Comparison of ENCODE assay signal across 12 cellular contexts in genomic region chr10:9010093-9010492, GRCh38.
DNase-seq lines count a peak whose midpoint lies in the region; ATAC-seq lines count a peak whose summit lies in the region.
"Had no signal": no experiment of that assay in that cellular context is flagged by ENCODE, and none has a peak within 500 bp of the region (broad histone marks: within the 10 kb centered on the region; RNA-seq: fewer than 3 reads in every experiment).

No MANE protein-coding gene starts in this region.

- peak overlapping the region; percentile 43 for H3K27ac Mint-ChIP-seq in activated CD8-positive, alpha-beta memory T cell treated with anti-CD3 and anti-CD28 coated beads, Interleukin-2, amount 10 ng/mL, durations not matched to agents 7 days and 5 days
- H3K27ac Mint-ChIP-seq in activated naive CD8-positive, alpha-beta T cell treated with anti-CD3 and anti-CD28 coated beads, Interleukin-2, amount 50 U/mL, for 24 hours, result peak overlapping the region; percentile 88

- no peaks in the 10 kb centered on the region for H3K9me3 Mint-ChIP-seq in activated CD8-positive, alpha-beta memory T cell treated with anti-CD3 and anti-CD28 coated beads, Interleukin-2, amount 10 ng/mL, durations not matched to agents 7 days and 5 days (ENCODE audit: low read depth)
- peaks cover 5% of the 10 kb centered on the region for H3K9me3 Mint-ChIP-seq in activated naive CD8-positive, alpha-beta T cell treated with anti-CD3 and anti-CD28 coated beads, Interleukin-2, amount 50 U/mL, for 24 hours

- DNase-seq in activated CD8-positive, alpha-beta memory T cell treated with anti-CD3 and anti-CD28 coated beads, Interleukin-2, amount 10 ng/mL, durations not matched to agents 7 days and 5 days, result no peak
- no peak for DNase-seq in activated CD8-positive, alpha-beta memory T cell treated with anti-CD3 and anti-CD28 coated beads, Interleukin-2, amount 50 U/mL, for 48 hours
- peak in 3 of 5 donors; percentile 5 to 67 (median 41) for DNase-seq in T-helper 1 cell
- no peak for DNase-seq in activated naive CD8-positive, alpha-beta T cell treated with anti-CD3 and anti-CD28 coated beads, Interleukin-2, amount 50 U/mL, for 24 hours
- peak; percentile 14 to 41 for DNase-seq in stimulated activated CD4-positive, alpha-beta T cell treated with anti-CD3 and anti-CD28 coated beads, Interleukin-4, amount 100 ng/mL, for 4 hours
- DNase-seq: DMS 273 treated with DMSO at 0.1 percent for 48 hours, heart right ventricle, lower lobe of right lung, SW 1271 had no signal

- peaks cover 3% of the 10 kb centered on the region for H3K27me3 Mint-ChIP-seq in activated CD8-positive, alpha-beta memory T cell treated with anti-CD3 and anti-CD28 coated beads, Interleukin-2, amount 10 ng/mL, durations not matched to agents 7 days and 5 days
- no peaks in the 10 kb centered on the region for H3K27me3 Mint-ChIP-seq in activated naive CD8-positive, alpha-beta T cell treated with anti-CD3 and anti-CD28 coated beads, Interleukin-2, amount 50 U/mL, for 24 hours

- ATAC-seq in activated CD8-positive, alpha-beta memory T cell treated with anti-CD3 and anti-CD28 coated beads, Interleukin-2, amount 10 ng/mL, durations not matched to agents 7 days and 5 days, result peak; percentile 55
- peak; percentile 67 for ATAC-seq in activated naive CD8-positive, alpha-beta T cell treated with anti-CD3 and anti-CD28 coated beads, Interleukin-2, amount 50 U/mL, for 24 hours
- ATAC-seq in GM18511 (IDR thresholded peaks at IDR 0.05; ENCODE audit: unreplicated experiment) (no peak), HG02840 (IDR thresholded peaks at IDR 0.05; ENCODE audit: low FRiP score, unreplicated experiment) (no peak), GM19035 (IDR thresholded peaks at IDR 0.05; ENCODE audit: unreplicated experiment) (no peak)
- ATAC-seq: heart right ventricle, lower lobe of right lung had no signal

- peaks cover 12% of the 10 kb centered on the region for H3K4me1 Mint-ChIP-seq in activated CD8-positive, alpha-beta memory T cell treated with anti-CD3 and anti-CD28 coated beads, Interleukin-2, amount 10 ng/mL, durations not matched to agents 7 days and 5 days
- H3K4me1 Mint-ChIP-seq in activated naive CD8-positive, alpha-beta T cell treated with anti-CD3 and anti-CD28 coated beads, Interleukin-2, amount 50 U/mL, for 24 hours, result peaks cover 83% of the 10 kb centered on the region

- no peaks in the 10 kb centered on the region for H3K36me3 Mint-ChIP-seq in activated CD8-positive, alpha-beta memory T cell treated with anti-CD3 and anti-CD28 coated beads, Interleukin-2, amount 10 ng/mL, durations not matched to agents 7 days and 5 days
- peaks cover 10% of the 10 kb centered on the region for H3K36me3 Mint-ChIP-seq in activated naive CD8-positive, alpha-beta T cell treated with anti-CD3 and anti-CD28 coated beads, Interleukin-2, amount 50 U/mL, for 24 hours (ENCODE audit: low read depth)

- CTCF ChIA-PET in activated CD8-positive, alpha-beta memory T cell treated with anti-CD3 and anti-CD28 coated beads, Interleukin-2, amount 10 ng/mL, durations not matched to agents 7 days and 5 days (lab: Charles Lee), result no interaction called here

- H3K4me3 Mint-ChIP-seq in activated CD8-positive, alpha-beta memory T cell treated with anti-CD3 and anti-CD28 coated beads, Interleukin-2, amount 10 ng/mL, durations not matched to agents 7 days and 5 days, result no peak overlapping the region
- H3K4me3 Mint-ChIP-seq in activated naive CD8-positive, alpha-beta T cell treated with anti-CD3 and anti-CD28 coated beads, Interleukin-2, amount 50 U/mL, for 24 hours, result peak overlapping the region; percentile 40

Comparison
In these comparisons a context has a peak if more than half of its experiments do, and no peak if none do; other contexts are left out.
1. ATAC-seq: peak in activated CD8-positive, alpha-beta memory T cell treated with anti-CD3 and anti-CD28 coated beads, Interleukin-2, amount 10 ng/mL, durations not matched to agents 7 days and 5 days (single experiment) and activated naive CD8-positive, alpha-beta T cell treated with anti-CD3 and anti-CD28 coated beads, Interleukin-2, amount 50 U/mL, for 24 hours (single experiment); none in GM18511 (single experiment), HG02840 (single experiment) and GM19035 (single experiment).
2. DNase-seq: peak in T-helper 1 cell (3 of 5) and stimulated activated CD4-positive, alpha-beta T cell treated with anti-CD3 and anti-CD28 coated beads, Interleukin-4, amount 100 ng/mL, for 4 hours (2 of 2); none in activated CD8-positive, alpha-beta memory T cell treated with anti-CD3 and anti-CD28 coated beads, Interleukin-2, amount 10 ng/mL, durations not matched to agents 7 days and 5 days (single experiment), activated CD8-positive, alpha-beta memory T cell treated with anti-CD3 and anti-CD28 coated beads, Interleukin-2, amount 50 U/mL, for 48 hours (single experiment) and activated naive CD8-positive, alpha-beta T cell treated with anti-CD3 and anti-CD28 coated beads, Interleukin-2, amount 50 U/mL, for 24 hours (single experiment).